ENCODE assay signal across 16 cellular contexts in genomic region chr10:103789771-103790201, GRCh38.
DNase-seq lines count a peak whose midpoint lies in the region; ATAC-seq and TF ChIP-seq lines count a peak whose summit lies in the region.
"Had no signal": no experiment of that assay in that cellular context is flagged by ENCODE, and none has a peak within 500 bp of the region (broad histone marks: within the 10 kb centered on the region; RNA-seq: fewer than 3 reads in every experiment).

No MANE protein-coding gene starts in this region.

- peaks cover 10% of the 10 kb centered on the region for H3K4me1 Mint-ChIP-seq in HFFc6 (ENCODE audit: low read depth)

- ATAC-seq in Right ventricle myocardium superior (ENCODE audit: poor library complexity), result peak; percentile 19
- ATAC-seq in left cardiac atrium, result no peak
- ATAC-seq in foreskin keratinocyte, result peak; percentile 89
- ATAC-seq: activated CD4-positive, CD25-positive, alpha-beta regulatory T cell treated with anti-CD3 and anti-CD28 coated beads, Interleukin-2, amount 50 U/mL, for 24 hours had no signal

- H3K4me3 ChIP-seq in NT2/D1 (ENCODE audit: insufficient read length, low read depth) (no peak overlapping the region), transverse colon (no peak overlapping the region)
- no peak overlapping the region for H3K4me3 ChIP-seq in effector memory CD4-positive, alpha-beta T cell (ENCODE audit: insufficient read depth, low read depth, low read length, poor library complexity, severe bottlenecking)

- TF ChIP-seq POLR2A in transverse colon (IDR thresholded peaks at IDR 0.05), result peak; percentile 84

- intact Hi-C loops in Right ventricle myocardium superior (cut with DNase I) (no loop called here), left cardiac atrium (cut with DNase I) (loop anchor here in 1 of 2 donors (10.0 kb wide), 1 partner anchor 65 kb away; the partner anchor contains the start of gene SH3PXD2A), transverse colon (cut with DNase I; ENCODE audit: low total_unique reads) (no loop called here)

- H3K4me1 ChIP-seq in NT2/D1 (ENCODE audit: insufficient read depth, insufficient read length), result no peaks in the 10 kb centered on the region
- H3K4me1 ChIP-seq in foreskin keratinocyte, result peaks cover 43% of the 10 kb centered on the region
- peaks cover 36 to 96% (median 65%) of the 10 kb centered on the region in 4 donors for H3K4me1 ChIP-seq in transverse colon
- H3K4me1 ChIP-seq in effector memory CD4-positive, alpha-beta T cell (ENCODE audit: control insufficient read depth, insufficient read depth, low read length, poor library complexity, severe bottlenecking), result no peaks in the 10 kb centered on the region
- H3K4me1 ChIP-seq: BE2C had no signal

- H3K9me3 ChIP-seq in NT2/D1 (ENCODE audit: insufficient read depth, low read length) (no peaks in the 10 kb centered on the region), transverse colon (no peaks in the 10 kb centered on the region)
- no peaks in the 10 kb centered on the region for H3K9me3 ChIP-seq in effector memory CD4-positive, alpha-beta T cell (ENCODE audit: control insufficient read depth, low read length)
- H3K9me3 ChIP-seq: BE2C had no signal

- in situ Hi-C loops in transverse colon (cut with MboI; ENCODE audit: low pct_ligation_motif_present in 1 of 4, low pct_unique_long_range_greater_than_20kb in 1 of 4, low sequenced_read_pairs in 3 of 4), result no loop called here

- H3K27ac ChIP-seq in foreskin keratinocyte (peak overlapping the region; percentile 66), transverse colon (peak overlapping the region; percentile 82 to 89 (median 86))
- no peak overlapping the region for H3K27ac ChIP-seq in effector memory CD4-positive, alpha-beta T cell (ENCODE audit: insufficient read depth, low read length, poor library complexity, severe bottlenecking)

- TF ChIP-seq CTCF in foreskin keratinocyte (conservative IDR thresholded peaks at IDR 0.05) (peak; percentile 0), transverse colon (IDR thresholded peaks at IDR 0.05) (no peak), HFFc6 (IDR thresholded peaks at IDR 0.05) (no peak)

- no peak overlapping the region for H3K27ac Mint-ChIP-seq in HFFc6
- H3K27ac Mint-ChIP-seq: IgD-negative memory B cell, nephron progenitor cell had no signal

- no peaks in the 10 kb centered on the region for H3K27me3 ChIP-seq in NT2/D1 (ENCODE audit: insufficient read depth, insufficient read length)
- H3K27me3 ChIP-seq in foreskin keratinocyte, result no peaks in the 10 kb centered on the region
- no peaks in the 10 kb centered on the region for H3K27me3 ChIP-seq in transverse colon
- H3K27me3 ChIP-seq in effector memory CD4-positive, alpha-beta T cell (replicated peaks; ENCODE audit: control insufficient read depth, insufficient read depth, low read length, poor library complexity, severe bottlenecking), result no peaks in the 10 kb centered on the region
- H3K27me3 ChIP-seq: BE2C had no signal

- peaks cover 3% of the 10 kb centered on the region for H3K36me3 ChIP-seq in NT2/D1 (ENCODE audit: insufficient read depth, insufficient read length, low read length)
- no peaks in the 10 kb centered on the region for H3K36me3 ChIP-seq in transverse colon
- H3K36me3 ChIP-seq in effector memory CD4-positive, alpha-beta T cell (ENCODE audit: control insufficient read depth, insufficient read depth, low read length), result no peaks in the 10 kb centered on the region
- H3K36me3 ChIP-seq: BE2C had no signal

- DNase-seq in Right ventricle myocardium superior (no peak), left cardiac atrium (no peak), NT2/D1 (ENCODE audit: low read depth, low spot score) (no peak), foreskin keratinocyte (peak; percentile 84 to 92), transverse colon (peak; percentile 83), HFFc6 (no peak), DMS 273 treated with DMSO at 0.1 percent for 48 hours (lab: John Stamatoyannopoulos, UW) (no peak)
- no peak for DNase-seq in effector memory CD4-positive, alpha-beta T cell
- DNase-seq: activated effector memory CD4-positive, alpha-beta T cell treated with Interleukin-2 at 50 U/mL for 16 hours; BE2C; cerebellar nuclear complex; GOT3; nephron progenitor cell; stimulated activated CD8-positive, alpha-beta memory T cell treated with anti-CD3 and anti-CD28 coated beads, Interleukin-4, amount 100 ng/mL, for 48 hours had no signal

- H3K4me3 Mint-ChIP-seq in HFFc6, result no peak overlapping the region
- H3K4me3 Mint-ChIP-seq: IgD-negative memory B cell, nephron progenitor cell had no signal

- WGBS in transverse colon (ENCODE audit: low coverage in 1 of 2), 2 donors, result 43 to 100% methylated on average over 1 to 7 of the region's 7 CpGs

- no peak for TF ChIP-seq EP300 in transverse colon (IDR thresholded peaks at IDR 0.05; ENCODE audit: low read depth)

- no peaks in the 10 kb centered on the region for H3K36me3 Mint-ChIP-seq in HFFc6 (ENCODE audit: low read depth)
- H3K36me3 Mint-ChIP-seq: IgD-negative memory B cell had no signal

- peak overlapping the region; percentile 10 for H3K9ac ChIP-seq in NT2/D1 (ENCODE audit: insufficient read length, low read depth)

- peaks cover 2% of the 10 kb centered on the region; the same call in 1 of the 2 replicates for H3K27me3 Mint-ChIP-seq in HFFc6 (ENCODE audit: insufficient read depth)

- no peaks in the 10 kb centered on the region for H3K9me3 Mint-ChIP-seq in HFFc6
- H3K9me3 Mint-ChIP-seq: IgD-negative memory B cell, nephron progenitor cell had no signal

Comparison
In these comparisons a context has a peak if more than half of its experiments do, and no peak if none do; other contexts are left out.
1. ATAC-seq: peak in Right ventricle myocardium superior (single experiment) and foreskin keratinocyte (single experiment); none in left cardiac atrium (0 of 2).
2. DNase-seq: peak in foreskin keratinocyte (2 of 2) and transverse colon (single experiment); none in Right ventricle myocardium superior (single experiment), left cardiac atrium (single experiment), NT2/D1 (single experiment), HFFc6 (single experiment), DMS 273 treated with DMSO at 0.1 percent for 48 hours (single experiment) and effector memory CD4-positive, alpha-beta T cell (0 of 3).